Comparison of ENCODE assay signal across 14 cellular contexts in the genomic region with DNA sequence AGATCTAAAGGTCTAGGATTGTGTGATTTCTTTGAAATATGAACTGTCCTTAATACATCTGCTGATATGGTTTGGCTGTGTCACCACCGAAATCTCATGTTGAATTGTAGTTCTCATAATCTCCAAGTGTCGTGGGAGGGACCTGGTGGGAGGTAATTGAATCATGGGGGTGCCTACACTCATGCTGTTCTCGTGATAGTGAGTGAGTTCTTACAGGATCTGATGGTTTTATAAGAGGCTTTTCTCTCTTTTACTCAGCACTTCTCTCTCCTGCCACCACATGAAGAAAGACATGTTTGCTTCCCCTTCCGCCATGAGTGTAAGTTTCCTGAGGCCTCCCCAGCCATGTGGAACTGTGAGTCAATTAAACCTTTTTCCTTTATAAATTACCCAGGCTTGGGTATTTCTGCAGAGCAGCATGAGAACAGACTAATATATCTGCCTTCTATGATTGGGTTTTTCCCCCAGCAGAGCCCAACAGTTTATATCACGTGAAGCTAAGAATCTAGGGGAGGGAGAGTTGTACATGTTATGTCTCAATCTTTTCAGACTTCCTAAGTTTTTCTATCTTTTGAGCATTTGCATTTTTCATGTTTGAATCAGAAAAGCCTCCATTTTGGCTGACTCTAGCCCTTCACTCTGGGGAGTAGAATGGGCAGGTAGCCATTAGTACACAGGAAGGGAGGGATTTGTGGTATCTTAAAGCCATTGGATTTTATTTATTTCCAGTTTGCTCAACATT. TPM values are rescaled to one million over a fixed set of nuclear protein-coding genes. Genes with fewer than 3 reads are reported as not detected.
DNase-seq lines count a peak whose midpoint lies in the region; FAIRE-seq and TF ChIP-seq lines count a peak whose summit lies in the region.
"Had no signal": no experiment of that assay in that cellular context is flagged by ENCODE, and none has a peak within 500 bp of the region (broad histone marks: within the 10 kb centered on the region; RNA-seq: fewer than 3 reads in every experiment).

No MANE protein-coding gene starts in this region.

- no peak overlapping the region for H3K14ac ChIP-seq in trophoblast cell (ENCODE audit: low read length)

- FAIRE-seq in H54 (lab: Jason Lieb, UNC), result peak; percentile 45

- POLR2A ChIA-PET in CD4-positive, alpha-beta memory T cell (lab: Charles Lee; ENCODE audit: partially characterized antibody), result interaction anchor here (0.6 kb wide), 1 partner anchor 218 kb away, joined by 5 read pairs; no protein-coding TSS in a partner anchor

- no peak overlapping the region for H4K8ac ChIP-seq in trophoblast cell (ENCODE audit: low read depth, low read length)

- TF ChIP-seq CTCF in astrocyte of the cerebellum (IDR thresholded peaks at IDR 0.05; ENCODE audit: low read depth, low read length, missing control alignments) (no peak), smooth muscle cell (IDR thresholded peaks at IDR 0.05; ENCODE audit: borderline replicate concordance, insufficient read depth, poor library complexity, severe bottlenecking) (no peak), adrenal gland (IDR thresholded peaks at IDR 0.05) (no peak)

- H3K9ac ChIP-seq in smooth muscle cell (ENCODE audit: low read depth) (no peak overlapping the region), trophoblast cell (ENCODE audit: low read length) (no peak overlapping the region)

- H3K27ac Mint-ChIP-seq in CD4-positive, alpha-beta memory T cell, result no peak overlapping the region

- DNase-seq in EH (ENCODE audit: low read depth), result peak; percentile 70
- DNase-seq in H54 (ENCODE audit: insufficient read length, low spot score), result no peak
- DNase-seq in astrocyte of the cerebellum (ENCODE audit: low read depth), result peak; percentile 13
- no peak for DNase-seq in smooth muscle cell (lab: John Stamatoyannopoulos, UW; ENCODE audit: unreplicated experiment)
- DNase-seq in CD4-positive, alpha-beta memory T cell, result no peak
- no peak for DNase-seq in cerebellar cortex (ENCODE audit: low spot score)
- DNase-seq in trophoblast cell, result no peak
- no peak for DNase-seq in adrenal gland
- DNase-seq: DND-41, NCI-H524 treated with DMSO at 0.1 percent for 48 hours, retina, substantia nigra had no signal

- H3K27ac ChIP-seq in smooth muscle cell (ENCODE audit: low read depth) (peak overlapping the region; percentile 67), trophoblast cell (ENCODE audit: low read depth, low read length) (no peak overlapping the region), adrenal gland (no peak overlapping the region)
- no peak overlapping the region for H3K27ac ChIP-seq in CD4-positive, alpha-beta memory T cell (ENCODE audit: low read depth, low read length)

- WGBS in smooth muscle cell (ENCODE audit: low lambda C conversion rate), result 25% methylated on average over 5 of the region's 5 CpGs
- WGBS in trophoblast cell (ENCODE audit: extremely low coverage, insufficient coverage, insufficient read length), result no CpG with 5 or more reads among the region's 5 CpGs
- WGBS in adrenal gland, 4 donors, result 63 to 81% (median 77%) methylated on average over 4 to 5 of the region's 5 CpGs

- intact Hi-C loops in CD4-positive, alpha-beta memory T cell (cut with micrococcal nuclease), result no loop called here
- intact Hi-C loops in adrenal gland (cut with DNase I), result no loop called here

- H2BK5ac ChIP-seq in trophoblast cell (ENCODE audit: low read depth, low read length, poor library complexity), result no peak overlapping the region

- H3K4me1 ChIP-seq in smooth muscle cell (ENCODE audit: low read depth) (no peaks in the 10 kb centered on the region), trophoblast cell (ENCODE audit: control insufficient read depth in 1 of 2, insufficient read depth in 2 of 2, low read length in 2 of 2) (peaks cover 0 to 2% of the 10 kb centered on the region in 2 experiments), adrenal gland (replicated peaks in 1 of 2) (no peaks in the 10 kb centered on the region)
- H3K4me1 ChIP-seq in CD4-positive, alpha-beta memory T cell (ENCODE audit: insufficient read depth, low read length), result no peaks in the 10 kb centered on the region

- H3K79me1 ChIP-seq in trophoblast cell (ENCODE audit: low read length), result no peaks in the 10 kb centered on the region

- H3K4me3 ChIP-seq in astrocyte of the cerebellum (ENCODE audit: low read depth, low read length), result no peak overlapping the region
- H3K4me3 ChIP-seq in smooth muscle cell, result no peak overlapping the region
- no peak overlapping the region for H3K4me3 ChIP-seq in CD4-positive, alpha-beta memory T cell (ENCODE audit: low read length in 2 of 2)
- H3K4me3 ChIP-seq in trophoblast cell (ENCODE audit: low read depth, low read length), result no peak overlapping the region
- no peak overlapping the region for H3K4me3 ChIP-seq in adrenal gland

- no peak overlapping the region for H3K4me2 ChIP-seq in smooth muscle cell
- no peak overlapping the region for H3K4me2 ChIP-seq in trophoblast cell (ENCODE audit: low read length)

- H3K18ac ChIP-seq in trophoblast cell (ENCODE audit: low read length), result no peak overlapping the region

- H4K20me1 ChIP-seq in smooth muscle cell (ENCODE audit: low read depth), result no peaks in the 10 kb centered on the region

- no peak overlapping the region for H4K12ac ChIP-seq in trophoblast cell (ENCODE audit: low read depth, low read length)

- H3K27me3 ChIP-seq in smooth muscle cell (ENCODE audit: low read depth), result no peaks in the 10 kb centered on the region
- no peaks in the 10 kb centered on the region for H3K27me3 ChIP-seq in CD4-positive, alpha-beta memory T cell (ENCODE audit: insufficient read depth, low read length)
- no peaks in the 10 kb centered on the region for H3K27me3 ChIP-seq in trophoblast cell (ENCODE audit: insufficient read depth, low read length)
- H3K27me3 ChIP-seq in adrenal gland, result peaks cover 44% of the 10 kb centered on the region

- peaks cover 10 to 15% of the 10 kb centered on the region in 2 donors for H3K27me3 Mint-ChIP-seq in CD4-positive, alpha-beta memory T cell

- no peak overlapping the region for H2BK120ac ChIP-seq in trophoblast cell (ENCODE audit: insufficient read depth, low read length, poor library complexity)

- no peak overlapping the region for H3K23ac ChIP-seq in trophoblast cell (ENCODE audit: low read length)

- no peaks in the 10 kb centered on the region for H3F3A ChIP-seq in smooth muscle cell (ENCODE audit: low read depth)

- peaks cover 0 to 5% (median under 1%) of the 10 kb centered on the region in 8 donors for H3K9me3 Mint-ChIP-seq in CD4-positive, alpha-beta memory T cell

- TF ChIP-seq POLR2A in H54 (IDR thresholded peaks at IDR 0.05; ENCODE audit: low read depth, low read length), result no peak
- no peak for TF ChIP-seq POLR2A in adrenal gland (IDR thresholded peaks at IDR 0.05)

- no peak overlapping the region for H4K91ac ChIP-seq in trophoblast cell (ENCODE audit: low read depth, low read length)

- H3K4me3 Mint-ChIP-seq in CD4-positive, alpha-beta memory T cell, result no peak overlapping the region

- H3K4ac ChIP-seq in trophoblast cell (ENCODE audit: low read depth, low read length), result no peak overlapping the region

- no peaks in the 10 kb centered on the region for H3K9me3 ChIP-seq in smooth muscle cell (replicated peaks; ENCODE audit: low read depth)
- H3K9me3 ChIP-seq in CD4-positive, alpha-beta memory T cell (ENCODE audit: control insufficient read depth in 1 of 2, low read length in 2 of 2), result no peaks in the 10 kb centered on the region
- no peaks in the 10 kb centered on the region for H3K9me3 ChIP-seq in trophoblast cell (ENCODE audit: insufficient read depth, low read depth, low read length)
- no peaks in the 10 kb centered on the region for H3K9me3 ChIP-seq in adrenal gland (replicated peaks in 1 of 3)

- no peak overlapping the region for H2BK12ac ChIP-seq in trophoblast cell (ENCODE audit: low read length)

- no peaks in the 10 kb centered on the region for H3K36me3 Mint-ChIP-seq in CD4-positive, alpha-beta memory T cell

- no peak overlapping the region for H2AK5ac ChIP-seq in trophoblast cell (ENCODE audit: low read length)

- in situ Hi-C loops in astrocyte of the cerebellum (cut with HindIII; ENCODE audit: low sequenced_read_pairs), result no loop called here

- H2AFZ ChIP-seq in smooth muscle cell (ENCODE audit: low read depth) (peak overlapping the region; percentile 60), trophoblast cell (ENCODE audit: insufficient read depth, low read length, poor library complexity) (no peak overlapping the region)

- H3K36me3 ChIP-seq in smooth muscle cell (ENCODE audit: low read depth), result no peaks in the 10 kb centered on the region
- H3K36me3 ChIP-seq in CD4-positive, alpha-beta memory T cell (ENCODE audit: insufficient read depth, low read length), result no peaks in the 10 kb centered on the region
- no peaks in the 10 kb centered on the region for H3K36me3 ChIP-seq in trophoblast cell (ENCODE audit: control insufficient read depth in 1 of 2, insufficient read depth in 2 of 2, low read length in 2 of 2)
- no peaks in the 10 kb centered on the region for H3K36me3 ChIP-seq in adrenal gland (replicated peaks in 1 of 2)

- CTCF ChIA-PET in CD4-positive, alpha-beta memory T cell (lab: Charles Lee; ENCODE audit: partially characterized antibody), result no interaction called here

- H3K4me1 Mint-ChIP-seq in CD4-positive, alpha-beta memory T cell, result peaks cover 0 to 1% (median 0%) of the 10 kb centered on the region in 4 donors

- no peaks in the 10 kb centered on the region for H3K79me2 ChIP-seq in smooth muscle cell (ENCODE audit: low read depth)
- no peaks in the 10 kb centered on the region for H3K79me2 ChIP-seq in trophoblast cell (ENCODE audit: control insufficient read depth, insufficient read depth, low read length, poor library complexity)

RNA-seq across cellular contexts. Expression of a gene that starts 58.9 kb away (rescaled TPM):
- 0.31 and 1.0 TPM in 2 replicates for total RNA-seq in smooth muscle cell
- polyA plus RNA-seq in smooth muscle cell, result 1.1 TPM in 2 replicates
- total RNA-seq in CD4-positive, alpha-beta memory T cell, result not detected
- not detected for polyA plus RNA-seq in CD4-positive, alpha-beta memory T cell
- polyA plus RNA-seq in trophoblast cell (2013), result 0.37 and 0.41 TPM in 2 replicates
- not detected for total RNA-seq in adrenal gland
- not detected for polyA plus RNA-seq in adrenal gland
- total RNA-seq: epithelial cell of proximal tubule; T-helper 1 cell treated with Interleukin-12 subunit alpha and Interleukin-12 subunit beta and Interleukin-4 antibody, amounts not matched to agents 30 ng/mL and 1 ng/mL, for 36 hours had no signal

Comparison
In these comparisons a context has a peak if more than half of its experiments do, and no peak if none do; other contexts are left out.
1. DNase-seq: peak in EH (single experiment) and astrocyte of the cerebellum (single experiment); none in H54 (single experiment), smooth muscle cell (single experiment), CD4-positive, alpha-beta memory T cell (0 of 5), cerebellar cortex (single experiment), trophoblast cell (0 of 2) and adrenal gland (0 of 7).